9 cellular contexts compared by ENCODE assay signal in genomic region chr22:21791635-21792625, GRCh38. TPM values are rescaled to one million over a fixed set of nuclear protein-coding genes. Genes with fewer than 3 reads are reported as not detected.
DNase-seq lines count a peak whose midpoint lies in the region; ATAC-seq and TF ChIP-seq lines count a peak whose summit lies in the region.
"Had no signal": no experiment of that assay in that cellular context is flagged by ENCODE, and none has a peak within 500 bp of the region (broad histone marks: within the 10 kb centered on the region; RNA-seq: fewer than 3 reads in every experiment).

No MANE protein-coding gene starts in this region.

- TF ChIP-seq EP300 in suprapubic skin (IDR thresholded peaks at IDR 0.05) = no peak

- no peak for TF ChIP-seq POLR2A in suprapubic skin (IDR thresholded peaks at IDR 0.05)

- peaks cover 41% of the 10 kb centered on the region for H3K36me3 ChIP-seq in suprapubic skin

- H3K4me1 ChIP-seq in suprapubic skin = peaks cover 3% of the 10 kb centered on the region

- H3K4me3 ChIP-seq in fibroblast of the aortic adventitia (ENCODE audit: low read depth, low read length) (no peak overlapping the region), suprapubic skin (no peak overlapping the region)
- H3K4me3 ChIP-seq: SK-N-MC had no signal

- DNase-seq in activated gamma-delta T cell treated with anti-CD3 and anti-CD28 coated beads, Interleukin-2, amount 50 U/mL, for 16 hours (ENCODE audit: low read depth) = peak; percentile 8
- DNase-seq in activated gamma-delta T cell (lab: John Stamatoyannopoulos, UW) (no peak), fibroblast of the aortic adventitia (ENCODE audit: low read depth) (peak; percentile 40), GM03348 (ENCODE audit: low spot score) (no peak), suprapubic skin (ENCODE audit: low spot score in 2 of 2) (no peak), NCI-H1694 treated with DMSO at 0.1 percent for 48 hours (lab: John Stamatoyannopoulos, UW) (no peak)

- TF ChIP-seq CTCF in fibroblast of the aortic adventitia (IDR thresholded peaks at IDR 0.05; ENCODE audit: insufficient read depth, low read length) (no peak), suprapubic skin (IDR thresholded peaks at IDR 0.05) (no peak)

- no peaks in the 10 kb centered on the region for H3K9me3 ChIP-seq in suprapubic skin

- H3K27ac ChIP-seq in suprapubic skin = no peak overlapping the region
- H3K27ac ChIP-seq: SK-N-MC had no signal

- peak overlapping the region; percentile 94 for H3K27ac Mint-ChIP-seq in stimulated activated naive CD8-positive, alpha-beta T cell treated with anti-CD3 and anti-CD28 coated beads, Interleukin-15, Interleukin-2, amounts not matched to agents 100 ng/mL and 50 ng/mL, for 24 hours

- H3K4me3 Mint-ChIP-seq in stimulated activated naive CD8-positive, alpha-beta T cell treated with anti-CD3 and anti-CD28 coated beads, Interleukin-15, Interleukin-2, amounts not matched to agents 100 ng/mL and 50 ng/mL, for 24 hours = peak overlapping the region; percentile 33

- H3K27me3 ChIP-seq in suprapubic skin = no peaks in the 10 kb centered on the region

- peak; percentile 89 to 90 for ATAC-seq in activated CD4-positive, CD25-positive, alpha-beta regulatory T cell treated with anti-CD3 and anti-CD28 coated beads, Interleukin-2, amount 50 U/mL, for 24 hours

- H3K4me1 Mint-ChIP-seq in stimulated activated naive CD8-positive, alpha-beta T cell treated with anti-CD3 and anti-CD28 coated beads, Interleukin-15, Interleukin-2, amounts not matched to agents 100 ng/mL and 50 ng/mL, for 24 hours (ENCODE audit: low read depth) = peaks cover 25% of the 10 kb centered on the region

- H3K36me3 Mint-ChIP-seq in stimulated activated naive CD8-positive, alpha-beta T cell treated with anti-CD3 and anti-CD28 coated beads, Interleukin-15, Interleukin-2, amounts not matched to agents 100 ng/mL and 50 ng/mL, for 24 hours (ENCODE audit: low read depth) = peaks cover 41% of the 10 kb centered on the region

- H3K9me3 Mint-ChIP-seq in stimulated activated naive CD8-positive, alpha-beta T cell treated with anti-CD3 and anti-CD28 coated beads, Interleukin-15, Interleukin-2, amounts not matched to agents 100 ng/mL and 50 ng/mL, for 24 hours = no peaks in the 10 kb centered on the region

- H3K27me3 Mint-ChIP-seq in stimulated activated naive CD8-positive, alpha-beta T cell treated with anti-CD3 and anti-CD28 coated beads, Interleukin-15, Interleukin-2, amounts not matched to agents 100 ng/mL and 50 ng/mL, for 24 hours = no peaks in the 10 kb centered on the region

- WGBS in suprapubic skin = 51% methylated on average over 11 of the region's 11 CpGs

RNA-seq across cellular contexts. Expression of gene YPEL1, which starts 56.3 kb away (rescaled TPM):
- total RNA-seq in fibroblast of the aortic adventitia (ENCODE audit: low replicate concordance) = 1.3 and 4.4 TPM in 2 replicates
- 1 to 10 TPM; 1.5 to 5.1 (median 2.4) TPM for total RNA-seq in suprapubic skin

Comparison
In these comparisons a context has a peak if more than half of its experiments do, and no peak if none do; other contexts are left out.
1. DNase-seq: peak in activated gamma-delta T cell treated with anti-CD3 and anti-CD28 coated beads, Interleukin-2, amount 50 U/mL, for 16 hours (single experiment) and fibroblast of the aortic adventitia (single experiment); none in activated gamma-delta T cell (single experiment), GM03348 (single experiment), suprapubic skin (0 of 2) and NCI-H1694 treated with DMSO at 0.1 percent for 48 hours (single experiment).